In the genomic region with DNA sequence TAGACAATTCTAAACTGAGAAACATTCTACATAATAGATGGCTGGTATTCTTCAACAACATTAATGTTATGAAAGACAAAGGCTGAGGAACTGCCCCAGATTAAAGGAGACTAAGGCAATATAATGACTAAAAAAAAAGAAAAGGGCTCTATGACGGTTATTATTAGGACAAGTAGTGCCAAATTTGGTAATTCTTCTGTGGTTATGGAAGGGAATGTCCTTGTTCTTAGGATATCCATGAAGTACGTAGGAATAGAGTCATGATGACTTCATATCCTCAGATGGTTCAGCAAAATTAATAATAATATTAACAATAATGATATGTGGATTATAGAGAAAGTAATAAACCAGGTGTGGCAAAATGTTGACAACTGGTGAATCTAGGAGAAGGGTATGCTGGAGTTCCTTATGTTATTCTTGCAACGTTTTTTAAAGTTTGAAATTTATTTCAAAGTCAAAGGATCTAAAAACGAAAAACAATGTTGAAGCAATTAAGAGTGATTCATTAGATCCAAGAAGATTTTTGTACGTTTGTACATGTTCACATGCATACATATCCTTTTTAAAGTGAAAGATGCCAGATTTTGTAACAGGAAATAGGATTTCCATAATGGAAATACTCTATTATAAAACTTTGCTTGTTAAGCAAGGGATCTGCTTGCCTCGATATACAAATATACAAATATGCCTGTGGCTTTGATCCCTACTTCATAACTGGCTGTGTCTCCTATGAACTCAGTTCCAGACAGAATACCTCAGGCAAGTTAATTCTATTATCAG, we compare ENCODE assay signal across 1 cellular context.
TF ChIP-seq lines count a peak whose summit lies in the region.

No MANE protein-coding gene starts in this region.

TF ChIP-seq in endothelial cell of umbilical vein, 7 proteins besides CTCF, POLR2A, EP300 and RAD21 (continued from another document):
- TF ChIP-seq, protein P1, sequence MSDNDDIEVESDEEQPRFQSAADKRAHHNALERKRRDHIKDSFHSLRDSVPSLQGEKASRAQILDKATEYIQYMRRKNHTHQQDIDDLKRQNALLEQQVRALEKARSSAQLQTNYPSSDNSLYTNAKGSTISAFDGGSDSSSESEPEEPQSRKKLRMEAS (IDR thresholded peaks at IDR 0.05; ENCODE audit: insufficient read depth, insufficient read length): no peak
- TF ChIP-seq FOS (IDR thresholded peaks at IDR 0.05; ENCODE audit: borderline replicate concordance, insufficient read depth, low read length) (no peak), JUN (IDR thresholded peaks at IDR 0.05; ENCODE audit: borderline replicate concordance, insufficient read depth, insufficient read length, low read depth) (no peak)
